In genomic region chr11:112174789-112175595, GRCh38 we compare ENCODE assay signal across 8 cellular contexts.
DNase-seq lines count a peak whose midpoint lies in the region; ATAC-seq and TF ChIP-seq lines count a peak whose summit lies in the region.

BCO2 (plus strand) TSS chr11:112175512; CDS start chr11:112175602, 90 bp downstream.

- TF ChIP-seq CTCF in AG09309 (IDR thresholded peaks at IDR 0.05; ENCODE audit: control insufficient read depth, insufficient read depth, low read depth, low read length, missing control alignments) (peak; percentile 84), LNCaP clone FGC (IDR thresholded peaks at IDR 0.05; ENCODE audit: control insufficient read depth, extremely low read depth, insufficient read depth) (peak; percentile 59)

- H3K4me3 ChIP-seq in AG09309 (ENCODE audit: control insufficient read depth, low read depth, low read length) (peak within 1 kb of the TSS; percentile 8), LNCaP clone FGC (ENCODE audit: low read depth, low read length) (peak within 1 kb of the TSS; percentile 30), skeletal muscle cell (ENCODE audit: low read depth, low read length) (peak within 1 kb of the TSS; percentile 35)

- peak; percentile 48 for ATAC-seq in GM18511 (IDR thresholded peaks at IDR 0.05; ENCODE audit: unreplicated experiment)
- ATAC-seq in GM18870 (IDR thresholded peaks at IDR 0.05; ENCODE audit: unreplicated experiment) = no peak

- no peak for DNase-seq in AG09309 (ENCODE audit: low read depth)
- DNase-seq in LNCaP clone FGC (ENCODE audit: low read depth) = peak; percentile 31
- DNase-seq in SW480 (ENCODE audit: low spot score) = peak; percentile 60
- peak; percentile 2 for DNase-seq in central memory CD4-positive, alpha-beta T cell
- peak; percentile 75 for DNase-seq in iPS-NIHi7 (ENCODE audit: extremely low spot score)
- peak; percentile 33 for DNase-seq in skeletal muscle cell (ENCODE audit: low read depth)
